In genomic region chr10:100480002-100480401, GRCh38 we compare ENCODE assay signal across 37 cellular contexts. TPM values are rescaled to one million over a fixed set of nuclear protein-coding genes. Genes with fewer than 3 reads are reported as not detected.
"Had no signal": no experiment of that assay in that cellular context is flagged by ENCODE, and none has a peak within 500 bp of the region (broad histone marks: within the 10 kb centered on the region; RNA-seq: fewer than 3 reads in every experiment).

No MANE protein-coding gene starts in this region.

- H3K27ac ChIP-seq: KMS-11 had no signal

- DNase-seq: Karpas-422, Kasumi-1, KG1, MG63, MM.1S, MV-4-11, NCI-H1048, NCI-H1092, NCI-H1092 treated with DMSO at 0.1 percent for 48 hours, NCI-H1105, NCI-H1105 treated with DMSO at 0.1 percent for 48 hours, NCI-H1417, NCI-H1417 treated with DMSO at 0.1 percent for 48 hours, NCI-H1436, NCI-H1436 treated with DMSO at 0.1 percent for 48 hours, NCI-H146, NCI-H1694, NCI-H1694 treated with DMSO at 0.1 percent for 48 hours, NCI-H187, NCI-H187 treated with DMSO at 0.1 percent for 48 hours, NCI-H1930, NCI-H2029, NCI-H2029 treated with DMSO at 0.1 percent for 48 hours, NCI-H2081, NCI-H2081 treated with DMSO at 0.1 percent for 48 hours, NCI-H2107, NCI-H2171, NCI-H2171 treated with DMSO at 0.1 percent for 48 hours, NCI-H2227 treated with DMSO at 0.1 percent for 48 hours, NCI-H226, NCI-H345, NCI-H446, NCI-H446 treated with DMSO at 0.1 percent for 48 hours had no signal

- H3K36me3 ChIP-seq: MG63 had no signal

- H3K9me3 ChIP-seq: MG63 had no signal

- H3K4me3 ChIP-seq: MG63 had no signal

RNA-seq across cellular contexts. Expression of gene WNT8B, which starts 17.2 kb away (rescaled TPM):
- total RNA-seq: LHCN-M2, M059J, MCF 10A had no signal
